In genomic region chr15:50353999-50354837, GRCh38 we compare ENCODE assay signal across 8 cellular contexts. TPM values are rescaled to one million over a fixed set of nuclear protein-coding genes. Genes with fewer than 3 reads are reported as not detected.
DNase-seq lines count a peak whose midpoint lies in the region; ATAC-seq and TF ChIP-seq lines count a peak whose summit lies in the region.

No MANE protein-coding gene starts in this region.

- H3K9me3 Mint-ChIP-seq in CD4-positive, CD25-positive, alpha-beta regulatory T cell: peaks cover 0 to 3% (median 0%) of the 10 kb centered on the region in 7 donors

- peaks cover 24% of the 10 kb centered on the region for H3K36me3 Mint-ChIP-seq in CD4-positive, CD25-positive, alpha-beta regulatory T cell

- peak; percentile 19 to 84 (median 71) for DNase-seq in CD4-positive, CD25-positive, alpha-beta regulatory T cell
- DNase-seq in SHP77 (lab: John Stamatoyannopoulos, UW) (peak; percentile 19 to 35), glomerular endothelial cell (ENCODE audit: extremely low read depth, low read depth, low spot score) (peak; percentile 51), omental fat pad (ENCODE audit: low spot score) (no peak), testis (peak; percentile 72)
- peak; percentile 56 for DNase-seq in activated naive CD4-positive, alpha-beta T cell treated with anti-CD3 and anti-CD28 coated beads, Interleukin-2, amount 50 U/mL, for 16 hours

- peak overlapping the region; percentile 99 for H3K27ac ChIP-seq in CD4-positive, CD25-positive, alpha-beta regulatory T cell (ENCODE audit: insufficient read depth, low read length, poor library complexity, severe bottlenecking)
- H3K27ac ChIP-seq in testis: peak overlapping the region; percentile 96 to 99

- H3K27ac Mint-ChIP-seq in CD4-positive, CD25-positive, alpha-beta regulatory T cell: peak overlapping the region; percentile 99

- intact Hi-C loops in testis (cut with DNase I; ENCODE audit: low total_unique reads): no loop called here

- H3K27me3 Mint-ChIP-seq in CD4-positive, CD25-positive, alpha-beta regulatory T cell: peaks cover 10% of the 10 kb centered on the region

- H3K4me1 Mint-ChIP-seq in CD4-positive, CD25-positive, alpha-beta regulatory T cell: peaks cover 29 to 65% (median 54%) of the 10 kb centered on the region in 4 donors

- no peaks in the 10 kb centered on the region for H3K36me3 ChIP-seq in CD4-positive, CD25-positive, alpha-beta regulatory T cell (ENCODE audit: control insufficient read depth, insufficient read depth, low read length)
- no peaks in the 10 kb centered on the region for H3K36me3 ChIP-seq in testis (ENCODE audit: low read depth, missing control alignments)

- 0% methylated on average over 6 to 67 of the region's 77 CpGs for WGBS in testis, 2 donors

- peak overlapping the region; percentile 99 for H3K4me3 ChIP-seq in CD4-positive, CD25-positive, alpha-beta regulatory T cell (ENCODE audit: low read depth, low read length)
- peak overlapping the region; percentile 92 to 97 for H3K4me3 ChIP-seq in testis

- peaks cover 57% of the 10 kb centered on the region for H3K4me1 ChIP-seq in CD4-positive, CD25-positive, alpha-beta regulatory T cell (ENCODE audit: control insufficient read depth, insufficient read depth, low read length, poor library complexity, severe bottlenecking)
- peaks cover 31% of the 10 kb centered on the region for H3K4me1 ChIP-seq in testis

- TF ChIP-seq POLR2A in testis (IDR thresholded peaks at IDR 0.05): no peak

- peak; percentile 29 to 39 for ATAC-seq in CD4-positive, CD25-positive, alpha-beta regulatory T cell (ENCODE audit: low read depth in 2 of 2)
- ATAC-seq in GM19328 (IDR thresholded peaks at IDR 0.05; ENCODE audit: unreplicated experiment) (peak; percentile 25), HG03521 (IDR thresholded peaks at IDR 0.05; ENCODE audit: unreplicated experiment) (peak; percentile 29), omental fat pad (ENCODE audit: low FRiP score) (peak; percentile 45)

- peak overlapping the region; percentile 95 to 99 (median 98) for H3K4me3 Mint-ChIP-seq in CD4-positive, CD25-positive, alpha-beta regulatory T cell

- H3K27me3 ChIP-seq in CD4-positive, CD25-positive, alpha-beta regulatory T cell (ENCODE audit: control insufficient read depth, insufficient read depth, low read length): no peaks in the 10 kb centered on the region
- H3K27me3 ChIP-seq in testis: no peaks in the 10 kb centered on the region

- no peaks in the 10 kb centered on the region for H3K9me3 ChIP-seq in CD4-positive, CD25-positive, alpha-beta regulatory T cell (ENCODE audit: control insufficient read depth in 2 of 2, low read length in 2 of 2)
- no peaks in the 10 kb centered on the region for H3K9me3 ChIP-seq in testis

- TF ChIP-seq CTCF in omental fat pad (IDR thresholded peaks at IDR 0.05) (no peak), testis (IDR thresholded peaks at IDR 0.05) (no peak)

RNA-seq across cellular contexts. Expression of gene GABPB1, which starts 0.8 kb away (rescaled TPM):
- 31.0 TPM for total RNA-seq in CD4-positive, CD25-positive, alpha-beta regulatory T cell
- 10 to 100 TPM; 29.9 to 38.3 (median 34.2) TPM for polyA plus RNA-seq in CD4-positive, CD25-positive, alpha-beta regulatory T cell
- 41.8 and 44.2 TPM in 2 replicates for total RNA-seq in glomerular endothelial cell
- total RNA-seq in omental fat pad: 10 to 100 TPM; 16.8 to 55.5 (median 30.6) TPM
- total RNA-seq in testis: 10 to 100 TPM; 35.4 to 45.9 TPM
- polyA plus RNA-seq in testis (ENCODE audit: insufficient read depth, low read depth, low replicate concordance): 21.5 TPM
